In genomic region chr19:16771618-16772017, GRCh38 we compare ENCODE assay signal across 8 cellular contexts. TPM values are rescaled to one million over a fixed set of nuclear protein-coding genes. Genes with fewer than 3 reads are reported as not detected.
DNase-seq lines count a peak whose midpoint lies in the region; ATAC-seq, FAIRE-seq and TF ChIP-seq lines count a peak whose summit lies in the region.

No MANE protein-coding gene starts in this region.

- H3K27me3 ChIP-seq in GM23248 (replicated peaks; ENCODE audit: insufficient read depth) (peaks cover 10% of the 10 kb centered on the region), kidney epithelial cell (ENCODE audit: control insufficient read depth, insufficient read depth, low read length) (peaks cover 2% of the 10 kb centered on the region)

- H3K9ac ChIP-seq in GM23248 = no peak overlapping the region

- no peak overlapping the region for H2AFZ ChIP-seq in GM23248

- 40% methylated on average over 14 of the region's 14 CpGs for WGBS in A549 (ENCODE audit: missing lambda C conversion rate)
- 31 to 32% methylated on average over 14 of the region's 14 CpGs for WGBS in GM23248 (ENCODE audit: low coverage in 1 of 2, low lambda C conversion rate in 2 of 2, missing lambda C conversion rate in 2 of 2), 2 experiments

- no peaks in the 10 kb centered on the region for H3F3A ChIP-seq in GM23248 (ENCODE audit: insufficient read depth)

- 0 out of 3 replicates have a peak, but pooled peaks cover 7% of the 10 kb centered on the region for H3K9me3 ChIP-seq in A549
- no peaks in the 10 kb centered on the region for H3K9me3 ChIP-seq in GM23248 (ENCODE audit: low read depth)

- H3K9me2 ChIP-seq in GM23248 (ENCODE audit: insufficient read depth) = no peaks in the 10 kb centered on the region

- H4K20me1 ChIP-seq in GM23248 (ENCODE audit: insufficient read depth) = no peaks in the 10 kb centered on the region

- FAIRE-seq in A549 (lab: Jason Lieb, UNC) = no peak

- TF ChIP-seq POLR2A in A549 (IDR thresholded peaks at IDR 0.05; ENCODE audit: low read length) = no peak

- H3K4me1 ChIP-seq in A549 (no peaks in the 10 kb centered on the region), GM23248 (ENCODE audit: insufficient read depth) (no peaks in the 10 kb centered on the region)

- TF ChIP-seq RAD21 in A549 (conservative IDR thresholded peaks at IDR 0.05 in 1 of 2, IDR thresholded peaks at IDR 0.05 in 1 of 2) = peak; percentile 73 to 82

- peak; percentile 88 to 93; a peak in 5 of 6 replicates for ATAC-seq in A549
- ATAC-seq in activated CD4-positive, CD25-positive, alpha-beta regulatory T cell treated with anti-CD3 and anti-CD28 coated beads, Interleukin-2, amount 50 U/mL, for 24 hours = peak; percentile 61 to 80
- no peak for ATAC-seq in GM18861 (IDR thresholded peaks at IDR 0.05; ENCODE audit: unreplicated experiment)

- no peak overlapping the region for H3K4me2 ChIP-seq in A549
- H3K4me2 ChIP-seq in GM23248 (ENCODE audit: unreplicated experiment) = no peak overlapping the region

- in situ Hi-C loops in GM23248 (cut with MboI) = no loop called here

- peak; percentile 62 for TF ChIP-seq CTCF in A549 (IDR thresholded peaks at IDR 0.05)
- TF ChIP-seq CTCF in kidney epithelial cell (IDR thresholded peaks at IDR 0.05; ENCODE audit: insufficient read depth, low read length, poor library complexity, severe bottlenecking) = peak; percentile 85

- POLR2A ChIA-PET in A549 (lab: Yijun Ruan, JAX) = no interaction called here

- H3K27ac ChIP-seq in A549 (no peak overlapping the region), GM23248 (no peak overlapping the region)

- no peak overlapping the region for H3K4me3 ChIP-seq in A549
- H3K4me3 ChIP-seq in GM23248 = no peak overlapping the region
- no peak overlapping the region for H3K4me3 ChIP-seq in kidney epithelial cell (ENCODE audit: low read depth, low read length)

- DNase-seq in A549 (ENCODE audit: low read depth in 1 of 2, low spot score in 1 of 2) (peak; percentile 66 to 76), GM23248 (peak; percentile 78), NCI-H345 treated with DMSO at 0.1 percent for 48 hours (lab: John Stamatoyannopoulos, UW; ENCODE audit: unreplicated experiment) (peak; percentile 34), kidney epithelial cell (ENCODE audit: low read depth) (peak; percentile 32)
- peak; percentile 45 for DNase-seq in central memory CD4-positive, alpha-beta T cell
- DNase-seq in stimulated activated CD4-positive, alpha-beta T cell treated with anti-CD3 and anti-CD28 coated beads, Interleukin-1b, Interleukin-23, amount 100 ng/mL, for 48 hours = peak; percentile 70

- CTCF ChIA-PET in A549 (lab: Yijun Ruan, JAX) = interaction anchor here (0.6 to 5.2 kb wide), 31 partner anchors 7 to 1422 kb away, joined by 3 to 41 read pairs (median 4); partner anchors contain the start of gene ANKLE1

- no peaks in the 10 kb centered on the region for H3K36me3 ChIP-seq in GM23248 (ENCODE audit: low read depth)
- no peaks in the 10 kb centered on the region for H3K36me3 ChIP-seq in kidney epithelial cell (ENCODE audit: control insufficient read depth, insufficient read depth, low read length)

- TF ChIP-seq EP300 in A549 (IDR thresholded peaks at IDR 0.05) = no peak

- no peaks in the 10 kb centered on the region for H3K79me2 ChIP-seq in GM23248 (ENCODE audit: insufficient read depth)

TF ChIP-seq in A549, 52 proteins besides CTCF, POLR2A, EP300 and RAD21:
- TF ChIP-seq SMC3 (IDR thresholded peaks at IDR 0.05) (peak; percentile 67), RFX5 (IDR thresholded peaks at IDR 0.05) (no peak), MAX (IDR thresholded peaks at IDR 0.05) (peak; percentile 78), ATOH8 (CRISPR knock-in tag; IDR thresholded peaks at IDR 0.05; ENCODE audit: low read depth) (no peak)

RNA-seq across cellular contexts. Expression of gene NWD1, which starts 52.0 kb away (rescaled TPM):
- polyA plus RNA-seq in A549 (2011; rRNA removed) (0.01 TPM in 1 of 2 replicates, not detected in the other), A549 (2017; fragmentation: RNase III; extraction: RNeasy Plus Mini Kit Qiagen cat#74134 plus additional on column Dnase treatment) (0.01 TPM in 1 of 3 replicates, not detected in the others), GM23248 (2016; fragmentation: Nextera tagmentation; extraction: Ambion mirVana) (not detected in 2 replicates)
- under 0.01 TPM in 1 of 2 replicates, not detected in the other for polyA plus RNA-seq in A549 (2012; cell fraction: cytosol; rRNA removed)
- polyA plus RNA-seq in A549 (2012; cell fraction: nucleus; rRNA removed) = 0.01 TPM in 1 of 2 replicates, not detected in the other
- polyA minus RNA-seq in A549 (2011; rRNA and poly(A)+ RNA removed) = 0.04 and 0.05 TPM in 2 replicates
- total RNA-seq in GM23248 (2014; rRNA removed; shearing (Covaris generic)) = not detected in 2 replicates
- under 0.01 TPM in 1 of 2 replicates, not detected in the other for total RNA-seq in kidney epithelial cell

RNA-seq across cellular contexts. Expression of gene SIN3B, which starts 57.6 kb away (rescaled TPM):
- polyA plus RNA-seq in A549 (2011; rRNA removed) = 12.2 and 14.8 TPM in 2 replicates
- polyA plus RNA-seq in A549 (2012; cell fraction: cytosol; rRNA removed) = 18.4 and 22.1 TPM in 2 replicates
- polyA plus RNA-seq in A549 (2012; cell fraction: nucleus; rRNA removed) = 111 and 139 TPM in 2 replicates
- polyA plus RNA-seq in A549 (2017; fragmentation: RNase III; extraction: RNeasy Plus Mini Kit Qiagen cat#74134 plus additional on column Dnase treatment) = 18.9 to 22.4 TPM (median 21.3 TPM) in 3 replicates
- polyA minus RNA-seq in A549 (2011; rRNA and poly(A)+ RNA removed) = 15.0 and 17.5 TPM in 2 replicates
- total RNA-seq in GM23248 (2014; rRNA removed; shearing (Covaris generic)) = 18.7 and 21.0 TPM in 2 replicates
- 11.9 and 14.9 TPM in 2 replicates for polyA plus RNA-seq in GM23248 (2016; fragmentation: Nextera tagmentation; extraction: Ambion mirVana)
- total RNA-seq in kidney epithelial cell = 36.6 and 43.5 TPM in 2 replicates
